ENCODE assay signal across 22 cellular contexts in genomic region chr16:74101390-74101789, GRCh38.
DNase-seq lines count a peak whose midpoint lies in the region; ATAC-seq, FAIRE-seq and TF ChIP-seq lines count a peak whose summit lies in the region.
"Had no signal": no experiment of that assay in that cellular context is flagged by ENCODE, and none has a peak within 500 bp of the region (broad histone marks: within the 10 kb centered on the region; RNA-seq: fewer than 3 reads in every experiment).

No MANE protein-coding gene starts in this region.

- H4K91ac ChIP-seq in H1 (replicated peaks; ENCODE audit: insufficient read length, low read length), result no peak overlapping the region

- peaks cover 14% of the 10 kb centered on the region; the same call in 2 of the 3 replicates for H3K36me3 Mint-ChIP-seq in GM23338 (ENCODE audit: low read depth)
- H3K36me3 Mint-ChIP-seq in neural progenitor cell, result no peaks in the 10 kb centered on the region
- H3K36me3 Mint-ChIP-seq: CD14-positive monocyte; CD8-positive, alpha-beta T cell; IgD-negative memory B cell had no signal

- H3K9me2 ChIP-seq in GM23338 (ENCODE audit: insufficient read depth) (peaks cover 14% of the 10 kb centered on the region), Loucy (replicated peaks; ENCODE audit: low read depth, low read length) (no peaks in the 10 kb centered on the region)

- TF ChIP-seq CTCF in GM23338 (conservative IDR thresholded peaks at IDR 0.05; ENCODE audit: low read depth in 2 of 2) (no peak), Loucy (conservative IDR thresholded peaks at IDR 0.05; ENCODE audit: low read length) (no peak), H1 (IDR thresholded peaks at IDR 0.05; ENCODE audit: control extremely low read depth in 1 of 3, insufficient read depth in 1 of 3, low read depth in 1 of 3, low read length in 3 of 3) (no peak), neural progenitor cell (IDR thresholded peaks at IDR 0.05) (no peak)

- CTCF ChIA-PET in H1 (lab: Charles Lee; ENCODE audit: partially characterized antibody), result interaction anchor here (1.0 kb wide), 1 partner anchor 36 kb away, joined by 3 read pairs; no protein-coding TSS in a partner anchor

- no peak overlapping the region for H2BK20ac ChIP-seq in H1 (ENCODE audit: low read length)

- H3K9me3 Mint-ChIP-seq in GM23338 (peaks cover 10% of the 10 kb centered on the region), neural progenitor cell (peaks cover 4% of the 10 kb centered on the region)
- H3K9me3 Mint-ChIP-seq: CD8-positive, alpha-beta T cell had no signal

- 0% methylated on average over 1 of the region's 1 CpG; no CpG with 5 or more reads in 1 of the 2 experiments for WGBS in H1 (ENCODE audit: extremely low coverage in 1 of 2, insufficient coverage in 1 of 2, insufficient read length in 1 of 2, insufficient replicate concordance in 2 of 2, low coverage in 1 of 2, low lambda C conversion rate in 2 of 2, missing lambda C conversion rate in 1 of 2), 2 experiments
- WGBS in small intestine, 3 donors, result 52 to 81% (median 53%) methylated on average over 1 of the region's 1 CpG

- no peak overlapping the region for H4K8ac ChIP-seq in H1 (ENCODE audit: extremely low read depth, insufficient read depth, low read length)

- POLR2A ChIA-PET in H1 (lab: Charles Lee; ENCODE audit: partially characterized antibody), result no interaction called here

- H3K9ac ChIP-seq in Loucy (ENCODE audit: low read depth, low read length, poor library complexity, severe bottlenecking) (no peak overlapping the region), H1 (replicated peaks in 1 of 4; ENCODE audit: extremely low read depth in 1 of 4, low read depth in 3 of 4, low read length in 3 of 4) (no peak overlapping the region), neural progenitor cell (no peak overlapping the region)

- TF ChIP-seq POLR2A in H1 (IDR thresholded peaks at IDR 0.05; ENCODE audit: control extremely low read depth in 1 of 2, low read depth in 2 of 2, low read length in 2 of 2) (no peak), GM18505 (IDR thresholded peaks at IDR 0.05; ENCODE audit: borderline replicate concordance, extremely low read depth, insufficient read depth, insufficient read length) (no peak)

- H3K23ac ChIP-seq in H1 (ENCODE audit: insufficient read length), result no peak overlapping the region

- no peak for TF ChIP-seq RAD21 in H1 (IDR thresholded peaks at IDR 0.05 in 1 of 2, conservative IDR thresholded peaks at IDR 0.05 in 1 of 2; ENCODE audit: low read depth in 2 of 2, low read length in 2 of 2)

- H2AK5ac ChIP-seq in H1 (ENCODE audit: low read depth, low read length), result no peak overlapping the region

- DNase-seq in GM23338 (ENCODE audit: low spot score) (no peak), H1 (ENCODE audit: low read depth in 1 of 2, low spot score in 2 of 2) (no peak), neural progenitor cell (ENCODE audit: low spot score) (no peak), MV-4-11 (lab: John Stamatoyannopoulos, UW) (no peak), small intestine (no peak), NCI-H446 treated with DMSO at 0.1 percent for 48 hours (lab: John Stamatoyannopoulos, UW) (no peak)
- DNase-seq: CD8-positive, alpha-beta T cell; COR-L47; DMS153; DMS79 treated with DMSO at 0.1 percent for 48 hours; EL had no signal

- peak overlapping the region; percentile 97 for H4K5ac ChIP-seq in H1 (ENCODE audit: insufficient read length, low read depth, low read length)

- FAIRE-seq in H1 (lab: Jason Lieb, UNC) (no peak), small intestine (lab: Jason Lieb, UNC) (no peak)
- FAIRE-seq: D721Med, G401.6, GM12892, GM19239, H54 had no signal

- H2AFZ ChIP-seq in GM23338 (no peak overlapping the region), Loucy (ENCODE audit: low read length) (0 out of 2 replicates have a peak overlapping the region, but pooled peaks have one; percentile 40), H1 (ENCODE audit: low read length) (no peak overlapping the region), neural progenitor cell (replicated peaks) (no peak overlapping the region)

- no peak overlapping the region for H3K4ac ChIP-seq in H1 (replicated peaks; ENCODE audit: insufficient read length, low read depth, low read length)

- peak overlapping the region; percentile 49 for H2BK120ac ChIP-seq in H1 (replicated peaks; ENCODE audit: low read depth, low read length)

- peaks cover 42% of the 10 kb centered on the region for H3K4me1 ChIP-seq in GM23338 (ENCODE audit: insufficient read depth)
- peaks cover 16% of the 10 kb centered on the region for H3K4me1 ChIP-seq in Loucy (ENCODE audit: insufficient read depth, low read length, poor library complexity, severe bottlenecking)
- H3K4me1 ChIP-seq in H1 (replicated peaks in 1 of 4; ENCODE audit: control insufficient read depth in 3 of 4, insufficient read depth in 4 of 4, low read length in 3 of 4), result peaks cover 0 to 26% (median 10%) of the 10 kb centered on the region in 4 experiments; a peak in 5 of 7 replicates
- H3K4me1 ChIP-seq in neural progenitor cell, result peaks cover 45% of the 10 kb centered on the region
- H3K4me1 ChIP-seq in small intestine (ENCODE audit: control insufficient read depth in 2 of 2, insufficient read depth in 1 of 2, low read depth in 1 of 2, low read length in 1 of 2), result no peaks in the 10 kb centered on the region

- H3K27ac Mint-ChIP-seq in GM23338, result peak overlapping the region; percentile 66
- peak overlapping the region; percentile 55 for H3K27ac Mint-ChIP-seq in neural progenitor cell
- H3K27ac Mint-ChIP-seq: CD14-positive monocyte; CD8-positive, alpha-beta T cell; IgD-negative memory B cell had no signal

- peak overlapping the region; percentile 90 for H3K27ac ChIP-seq in GM23338 (ENCODE audit: low read depth)
- H3K27ac ChIP-seq in H1 (ENCODE audit: low read depth, low read length), result peak overlapping the region; percentile 41; the same call in 1 of the 2 replicates
- H3K27ac ChIP-seq in neural progenitor cell, result no peak overlapping the region
- no peak overlapping the region for H3K27ac ChIP-seq in small intestine (ENCODE audit: low read depth in 1 of 2, low read length in 1 of 2)
- H3K27ac ChIP-seq: 22Rv1, HL-60 had no signal

- H2BK5ac ChIP-seq in H1 (ENCODE audit: low read depth, low read length), result 0 out of 2 replicates have a peak overlapping the region, but pooled peaks have one; percentile 40

- H3K23me2 ChIP-seq in H1 (ENCODE audit: low read depth, low read length), result no peaks in the 10 kb centered on the region

- H3K4me3 ChIP-seq in GM23338, result peak overlapping the region; percentile 40
- H3K4me3 ChIP-seq in Loucy (ENCODE audit: low read length, poor library complexity, severe bottlenecking), result no peak overlapping the region
- H3K4me3 ChIP-seq in H1 (ENCODE audit: extremely low read depth in 1 of 4, insufficient read depth in 2 of 4, low read depth in 3 of 4, low read length in 4 of 4), result peak overlapping the region in 2 of 4 experiments; percentile 16 to 38; a peak in 2 of 8 replicates
- peak overlapping the region; percentile 20 for H3K4me3 ChIP-seq in neural progenitor cell
- H3K4me3 ChIP-seq in small intestine (ENCODE audit: low read depth in 1 of 2, low read length in 2 of 2), result no peak overlapping the region

- H3K36me3 ChIP-seq in GM23338 (ENCODE audit: insufficient read depth), result no peaks in the 10 kb centered on the region
- no peaks in the 10 kb centered on the region for H3K36me3 ChIP-seq in Loucy (ENCODE audit: insufficient read depth, low read length)
- no peaks in the 10 kb centered on the region for H3K36me3 ChIP-seq in H1 (ENCODE audit: control insufficient read depth in 2 of 4, insufficient read depth in 4 of 4, low read length in 3 of 4)
- no peaks in the 10 kb centered on the region for H3K36me3 ChIP-seq in neural progenitor cell
- no peaks in the 10 kb centered on the region for H3K36me3 ChIP-seq in small intestine (ENCODE audit: control insufficient read depth in 2 of 2, insufficient read depth in 2 of 2, low read length in 2 of 2)

- no peaks in the 10 kb centered on the region for H3K79me1 ChIP-seq in H1 (ENCODE audit: low read depth, low read length)

- H3K4me2 ChIP-seq in GM23338 (peak overlapping the region; percentile 74), Loucy (ENCODE audit: low read depth, low read length, poor library complexity, severe bottlenecking) (no peak overlapping the region), H1 (ENCODE audit: insufficient read depth in 1 of 2, low read depth in 2 of 2, low read length in 2 of 2) (peak overlapping the region; percentile 29 to 56), neural progenitor cell (peak overlapping the region; percentile 67)

- ATAC-seq in GM23338 (no peak), GM18505 (IDR thresholded peaks at IDR 0.05; ENCODE audit: unreplicated experiment) (no peak)
- ATAC-seq: CD8-positive, alpha-beta T cell had no signal

- no peaks in the 10 kb centered on the region for H3K9me3 ChIP-seq in Loucy (ENCODE audit: insufficient read depth, low read depth, low read length)
- H3K9me3 ChIP-seq in H1 (ENCODE audit: insufficient read depth in 2 of 2, low read depth in 1 of 2, low read length in 1 of 2), result no peaks in the 10 kb centered on the region
- H3K9me3 ChIP-seq in neural progenitor cell (ENCODE audit: low read depth), result no peaks in the 10 kb centered on the region
- H3K9me3 ChIP-seq in small intestine (ENCODE audit: control insufficient read depth, low read depth), result no peaks in the 10 kb centered on the region

- H3K18ac ChIP-seq in H1 (ENCODE audit: extremely low read depth, low read length), result peak overlapping the region; percentile 49; the same call in 1 of the 2 replicates

- H3K27me3 ChIP-seq in GM23338 (ENCODE audit: insufficient read depth) (no peaks in the 10 kb centered on the region), Loucy (ENCODE audit: insufficient read depth, low read length, poor library complexity, severe bottlenecking) (no peaks in the 10 kb centered on the region), H1 (replicated peaks in 1 of 4; ENCODE audit: control insufficient read depth in 3 of 4, extremely low read depth in 1 of 4, insufficient read depth in 3 of 4, low read length in 3 of 4) (no peaks in the 10 kb centered on the region), neural progenitor cell (no peaks in the 10 kb centered on the region), small intestine (ENCODE audit: control insufficient read depth in 2 of 2, insufficient read depth in 2 of 2, low read length in 2 of 2) (peaks cover 0 to 2% of the 10 kb centered on the region in 2 donors)

- H3K27me3 Mint-ChIP-seq in GM23338 (ENCODE audit: insufficient read depth, low read depth, poor library complexity) (peaks cover 2% of the 10 kb centered on the region), neural progenitor cell (ENCODE audit: insufficient read depth, low read depth) (peaks cover 8% of the 10 kb centered on the region)
- H3K27me3 Mint-ChIP-seq: IgD-negative memory B cell had no signal

- peaks cover 49% of the 10 kb centered on the region for H3K4me1 Mint-ChIP-seq in GM23338
- H3K4me1 Mint-ChIP-seq in neural progenitor cell, result peaks cover 39% of the 10 kb centered on the region
- H3K4me1 Mint-ChIP-seq: CD14-positive monocyte, IgD-negative memory B cell had no signal

- H2BK15ac ChIP-seq in H1 (ENCODE audit: low read length), result no peak overlapping the region

- H3F3A ChIP-seq in GM23338 (replicated peaks; ENCODE audit: low read depth), result peaks cover 19% of the 10 kb centered on the region
- no peaks in the 10 kb centered on the region for H3F3A ChIP-seq in Loucy (ENCODE audit: low read depth)
- peaks cover 40% of the 10 kb centered on the region for H3F3A ChIP-seq in neural progenitor cell (ENCODE audit: low read depth)

- no peak overlapping the region for H2BK12ac ChIP-seq in H1 (ENCODE audit: low read depth, low read length)

- H4K20me1 ChIP-seq in GM23338 (replicated peaks; ENCODE audit: insufficient read depth), result no peaks in the 10 kb centered on the region
- no peaks in the 10 kb centered on the region for H4K20me1 ChIP-seq in Loucy (ENCODE audit: insufficient read depth, low read length, poor library complexity, severe bottlenecking)
- no peaks in the 10 kb centered on the region for H4K20me1 ChIP-seq in H1 (replicated peaks in 1 of 2; ENCODE audit: control insufficient read depth in 1 of 2, insufficient read depth in 2 of 2, low read length in 2 of 2)
- H4K20me1 ChIP-seq in neural progenitor cell (ENCODE audit: low read depth), result peaks cover 8% of the 10 kb centered on the region

- H3K56ac ChIP-seq in H1 (replicated peaks; ENCODE audit: insufficient read length, low read depth, low read length), result no peak overlapping the region

- no peaks in the 10 kb centered on the region for H3K79me2 ChIP-seq in GM23338 (replicated peaks; ENCODE audit: insufficient read depth)
- no peaks in the 10 kb centered on the region for H3K79me2 ChIP-seq in Loucy (ENCODE audit: insufficient read depth, low read length)
- no peaks in the 10 kb centered on the region for H3K79me2 ChIP-seq in H1 (ENCODE audit: control insufficient read depth in 1 of 2, insufficient read depth in 2 of 2, low read length in 2 of 2)
- no peaks in the 10 kb centered on the region for H3K79me2 ChIP-seq in neural progenitor cell (ENCODE audit: low read depth)

- H3K14ac ChIP-seq in H1 (ENCODE audit: insufficient read length), result no peak overlapping the region

- TF ChIP-seq EP300 in H1 (IDR thresholded peaks at IDR 0.05; ENCODE audit: borderline replicate concordance in 1 of 2, low read depth in 2 of 2, low read length in 2 of 2), result no peak

- peak overlapping the region; percentile 50 for H3K4me3 Mint-ChIP-seq in GM23338
- peak overlapping the region; percentile 48 for H3K4me3 Mint-ChIP-seq in neural progenitor cell
- H3K4me3 Mint-ChIP-seq: CD14-positive monocyte; CD8-positive, alpha-beta T cell; IgD-negative memory B cell had no signal

Comparison
In these comparisons a context has a peak if more than half of its experiments do, and no peak if none do; other contexts are left out.
1. H3K27ac ChIP-seq: peak in GM23338 (single experiment) and H1 (single experiment); none in neural progenitor cell (single experiment) and small intestine (0 of 2).
2. H3K4me3 ChIP-seq: peak in GM23338 (single experiment) and neural progenitor cell (single experiment); none in Loucy (single experiment) and small intestine (0 of 2).